2 cellular contexts compared by ENCODE assay signal in genomic region chr2:106183093-106183837, GRCh38.
TF ChIP-seq lines count a peak whose summit lies in the region.

No MANE protein-coding gene starts in this region.

TF ChIP-seq in WTC11, 78 proteins besides CTCF, POLR2A, EP300 and RAD21 (continued from another document):
- TF ChIP-seq, protein P1, sequence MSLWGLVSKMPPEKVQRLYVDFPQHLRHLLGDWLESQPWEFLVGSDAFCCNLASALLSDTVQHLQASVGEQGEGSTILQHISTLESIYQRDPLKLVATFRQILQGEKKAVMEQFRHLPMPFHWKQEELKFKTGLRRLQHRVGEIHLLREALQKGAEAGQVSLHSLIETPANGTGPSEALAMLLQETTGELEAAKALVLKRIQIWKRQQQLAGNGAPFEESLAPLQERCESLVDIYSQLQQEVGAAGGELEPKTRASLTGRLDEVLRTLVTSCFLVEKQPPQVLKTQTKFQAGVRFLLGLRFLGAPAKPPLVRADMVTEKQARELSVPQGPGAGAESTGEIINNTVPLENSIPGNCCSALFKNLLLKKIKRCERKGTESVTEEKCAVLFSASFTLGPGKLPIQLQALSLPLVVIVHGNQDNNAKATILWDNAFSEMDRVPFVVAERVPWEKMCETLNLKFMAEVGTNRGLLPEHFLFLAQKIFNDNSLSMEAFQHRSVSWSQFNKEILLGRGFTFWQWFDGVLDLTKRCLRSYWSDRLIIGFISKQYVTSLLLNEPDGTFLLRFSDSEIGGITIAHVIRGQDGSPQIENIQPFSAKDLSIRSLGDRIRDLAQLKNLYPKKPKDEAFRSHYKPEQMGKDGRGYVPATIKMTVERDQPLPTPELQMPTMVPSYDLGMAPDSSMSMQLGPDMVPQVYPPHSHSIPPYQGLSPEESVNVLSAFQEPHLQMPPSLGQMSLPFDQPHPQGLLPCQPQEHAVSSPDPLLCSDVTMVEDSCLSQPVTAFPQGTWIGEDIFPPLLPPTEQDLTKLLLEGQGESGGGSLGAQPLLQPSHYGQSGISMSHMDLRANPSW (CRISPR knock-in tag; conservative IDR thresholded peaks at IDR 0.05; ENCODE audit: low read depth) = no peak
- TF ChIP-seq CREB1 (CRISPR knock-in tag; IDR thresholded peaks at IDR 0.05) = no peak
- TF ChIP-seq ZNF138 (CRISPR knock-in tag; conservative IDR thresholded peaks at IDR 0.05) = no peak
TF ChIP-seq in WTC11: peak in this region for 0.

TF ChIP-seq in SK-N-SH, 30 proteins besides CTCF, POLR2A, EP300 and RAD21 (continued from another document):
- TF ChIP-seq, protein P2, sequence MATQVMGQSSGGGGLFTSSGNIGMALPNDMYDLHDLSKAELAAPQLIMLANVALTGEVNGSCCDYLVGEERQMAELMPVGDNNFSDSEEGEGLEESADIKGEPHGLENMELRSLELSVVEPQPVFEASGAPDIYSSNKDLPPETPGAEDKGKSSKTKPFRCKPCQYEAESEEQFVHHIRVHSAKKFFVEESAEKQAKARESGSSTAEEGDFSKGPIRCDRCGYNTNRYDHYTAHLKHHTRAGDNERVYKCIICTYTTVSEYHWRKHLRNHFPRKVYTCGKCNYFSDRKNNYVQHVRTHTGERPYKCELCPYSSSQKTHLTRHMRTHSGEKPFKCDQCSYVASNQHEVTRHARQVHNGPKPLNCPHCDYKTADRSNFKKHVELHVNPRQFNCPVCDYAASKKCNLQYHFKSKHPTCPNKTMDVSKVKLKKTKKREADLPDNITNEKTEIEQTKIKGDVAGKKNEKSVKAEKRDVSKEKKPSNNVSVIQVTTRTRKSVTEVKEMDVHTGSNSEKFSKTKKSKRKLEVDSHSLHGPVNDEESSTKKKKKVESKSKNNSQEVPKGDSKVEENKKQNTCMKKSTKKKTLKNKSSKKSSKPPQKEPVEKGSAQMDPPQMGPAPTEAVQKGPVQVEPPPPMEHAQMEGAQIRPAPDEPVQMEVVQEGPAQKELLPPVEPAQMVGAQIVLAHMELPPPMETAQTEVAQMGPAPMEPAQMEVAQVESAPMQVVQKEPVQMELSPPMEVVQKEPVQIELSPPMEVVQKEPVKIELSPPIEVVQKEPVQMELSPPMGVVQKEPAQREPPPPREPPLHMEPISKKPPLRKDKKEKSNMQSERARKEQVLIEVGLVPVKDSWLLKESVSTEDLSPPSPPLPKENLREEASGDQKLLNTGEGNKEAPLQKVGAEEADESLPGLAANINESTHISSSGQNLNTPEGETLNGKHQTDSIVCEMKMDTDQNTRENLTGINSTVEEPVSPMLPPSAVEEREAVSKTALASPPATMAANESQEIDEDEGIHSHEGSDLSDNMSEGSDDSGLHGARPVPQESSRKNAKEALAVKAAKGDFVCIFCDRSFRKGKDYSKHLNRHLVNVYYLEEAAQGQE (IDR thresholded peaks at IDR 0.05; ENCODE audit: low read depth, low read length) = no peak
- TF ChIP-seq NRF1 (IDR thresholded peaks at IDR 0.05; ENCODE audit: low read depth, low read length) = no peak
- TF ChIP-seq EZH2phosphoT487 (IDR thresholded peaks at IDR 0.05; ENCODE audit: borderline replicate concordance, low read depth) = no peak
- no peak for TF ChIP-seq SMC3 (IDR thresholded peaks at IDR 0.05; ENCODE audit: low read depth, low read length)
- TF ChIP-seq, protein P3, sequence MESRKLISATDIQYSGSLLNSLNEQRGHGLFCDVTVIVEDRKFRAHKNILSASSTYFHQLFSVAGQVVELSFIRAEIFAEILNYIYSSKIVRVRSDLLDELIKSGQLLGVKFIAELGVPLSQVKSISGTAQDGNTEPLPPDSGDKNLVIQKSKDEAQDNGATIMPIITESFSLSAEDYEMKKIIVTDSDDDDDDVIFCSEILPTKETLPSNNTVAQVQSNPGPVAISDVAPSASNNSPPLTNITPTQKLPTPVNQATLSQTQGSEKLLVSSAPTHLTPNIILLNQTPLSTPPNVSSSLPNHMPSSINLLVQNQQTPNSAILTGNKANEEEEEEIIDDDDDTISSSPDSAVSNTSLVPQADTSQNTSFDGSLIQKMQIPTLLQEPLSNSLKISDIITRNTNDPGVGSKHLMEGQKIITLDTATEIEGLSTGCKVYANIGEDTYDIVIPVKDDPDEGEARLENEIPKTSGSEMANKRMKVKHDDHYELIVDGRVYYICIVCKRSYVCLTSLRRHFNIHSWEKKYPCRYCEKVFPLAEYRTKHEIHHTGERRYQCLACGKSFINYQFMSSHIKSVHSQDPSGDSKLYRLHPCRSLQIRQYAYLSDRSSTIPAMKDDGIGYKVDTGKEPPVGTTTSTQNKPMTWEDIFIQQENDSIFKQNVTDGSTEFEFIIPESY (IDR thresholded peaks at IDR 0.05; ENCODE audit: borderline replicate concordance, low read depth) = no peak
- TF ChIP-seq MXI1 (IDR thresholded peaks at IDR 0.05; ENCODE audit: low read depth, low read length) = no peak
- TF ChIP-seq MAX (IDR thresholded peaks at IDR 0.05; ENCODE audit: low read depth) = no peak
- TF ChIP-seq POLR2AphosphoS5 (IDR thresholded peaks at IDR 0.05; ENCODE audit: low read depth, low read length) = no peak
- TF ChIP-seq PBX3 (IDR thresholded peaks at IDR 0.05) = no peak
